Comparison of ENCODE assay signal across 9 cellular contexts in the genomic region with DNA sequence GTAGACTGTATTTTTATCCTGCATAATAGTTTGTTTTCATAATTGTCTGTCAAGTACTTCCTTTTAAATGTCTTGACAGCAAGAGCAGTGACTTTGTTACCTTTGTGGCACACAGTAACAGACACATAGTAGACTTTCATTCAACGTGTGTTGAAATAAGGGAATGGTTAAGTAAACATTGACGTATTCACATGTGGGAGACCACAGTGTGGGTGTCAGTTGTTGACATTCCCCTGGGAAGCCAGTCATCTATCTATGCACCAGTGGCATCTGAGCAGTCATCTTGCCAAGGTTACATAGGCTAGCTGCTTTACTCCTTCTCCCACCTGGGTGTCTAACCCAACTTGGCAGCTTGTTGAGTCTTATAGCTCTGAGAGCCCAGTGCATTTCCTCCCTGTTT. TPM values are rescaled to one million over a fixed set of nuclear protein-coding genes. Genes with fewer than 3 reads are reported as not detected.
DNase-seq lines count a peak whose midpoint lies in the region; ATAC-seq, FAIRE-seq and TF ChIP-seq lines count a peak whose summit lies in the region.
"Had no signal": no experiment of that assay in that cellular context is flagged by ENCODE, and none has a peak within 500 bp of the region (broad histone marks: within the 10 kb centered on the region; RNA-seq: fewer than 3 reads in every experiment).

No MANE protein-coding gene starts in this region.

- ATAC-seq in naive thymus-derived CD8-positive, alpha-beta T cell = no peak

- H3K27ac Mint-ChIP-seq in astrocyte (ENCODE audit: unreplicated experiment) = peak overlapping the region; percentile 100
- H3K27ac Mint-ChIP-seq in naive thymus-derived CD8-positive, alpha-beta T cell = peak overlapping the region; percentile 96 to 100 (median 98)

- no peaks in the 10 kb centered on the region for H3K27me3 Mint-ChIP-seq in astrocyte (ENCODE audit: low read depth, unreplicated experiment)
- H3K27me3 Mint-ChIP-seq in naive thymus-derived CD8-positive, alpha-beta T cell = peaks cover 0 to 2% (median 0%) of the 10 kb centered on the region in 5 donors

- peaks cover 33% of the 10 kb centered on the region for H3K79me2 ChIP-seq in astrocyte (ENCODE audit: insufficient read depth, low read length)

- H3K36me3 ChIP-seq in astrocyte (ENCODE audit: insufficient read depth, low read length) (peaks cover 2% of the 10 kb centered on the region), H7 (replicated peaks; ENCODE audit: control insufficient read depth, insufficient read depth, low read length) (no peaks in the 10 kb centered on the region)

- peak overlapping the region; percentile 96 for H3K4me2 ChIP-seq in astrocyte (ENCODE audit: low read length)

- in situ Hi-C loops in Caki2 (cut with HindIII; ENCODE audit: low pct_unique_long_range_greater_than_20kb, low sequenced_read_pairs) = no loop called here

- peak overlapping the region; percentile 99 for H2AFZ ChIP-seq in astrocyte (ENCODE audit: low read depth, low read length)

- no peak overlapping the region for H3K27ac ChIP-seq in astrocyte (ENCODE audit: low read depth, low read length)

- H3K4me1 Mint-ChIP-seq in astrocyte (ENCODE audit: low read depth, unreplicated experiment) = peaks cover 17% of the 10 kb centered on the region
- H3K4me1 Mint-ChIP-seq in naive thymus-derived CD8-positive, alpha-beta T cell = peaks cover 13 to 39% (median 28%) of the 10 kb centered on the region in 4 donors

- H3K9me3 Mint-ChIP-seq in astrocyte (ENCODE audit: unreplicated experiment) = no peaks in the 10 kb centered on the region
- H3K9me3 Mint-ChIP-seq in naive thymus-derived CD8-positive, alpha-beta T cell = no peaks in the 10 kb centered on the region

- no peak for FAIRE-seq in astrocyte (lab: Jason Lieb, UNC)

- H3K4me1 ChIP-seq in astrocyte (ENCODE audit: insufficient read depth, low read length) = peaks cover 21% of the 10 kb centered on the region

- H3K36me3 Mint-ChIP-seq in astrocyte (ENCODE audit: low read depth, unreplicated experiment) = no peaks in the 10 kb centered on the region
- peaks cover 0 to 6% (median 0%) of the 10 kb centered on the region in 3 donors for H3K36me3 Mint-ChIP-seq in naive thymus-derived CD8-positive, alpha-beta T cell

- TF ChIP-seq CTCF in astrocyte (IDR thresholded peaks at IDR 0.05; ENCODE audit: insufficient read depth, low read depth, low read length) = no peak

- POLR2A ChIA-PET in naive thymus-derived CD8-positive, alpha-beta T cell (lab: Charles Lee) = interaction anchor here (1.7 to 1.8 kb wide), 2 partner anchors 49 to 166 kb away, joined by 10 to 13 read pairs; partner anchors contain the start of genes ABCB10 and CCSAP

- no peak overlapping the region for H3K4me3 ChIP-seq in astrocyte (ENCODE audit: insufficient read depth, low read depth, low read length)
- no peak overlapping the region for H3K4me3 ChIP-seq in H7 (ENCODE audit: insufficient read depth, low read depth, low read length)

- no peaks in the 10 kb centered on the region for H3K27me3 ChIP-seq in astrocyte (ENCODE audit: insufficient read depth, low read length)
- no peaks in the 10 kb centered on the region for H3K27me3 ChIP-seq in H7 (ENCODE audit: control insufficient read depth, insufficient read depth, low read length)

- H3K4me3 Mint-ChIP-seq in astrocyte (ENCODE audit: unreplicated experiment) = peak overlapping the region; percentile 94
- H3K4me3 Mint-ChIP-seq in naive thymus-derived CD8-positive, alpha-beta T cell = peak overlapping the region in 9 of 10 donors; percentile 39 to 95 (median 94)

- peak; percentile 28 for DNase-seq in Caki2 (ENCODE audit: low read depth)
- peak; percentile 52 for DNase-seq in HuH-7 (ENCODE audit: low spot score)
- DNase-seq in astrocyte (ENCODE audit: low read depth) = peak; percentile 61
- DNase-seq in naive thymus-derived CD8-positive, alpha-beta T cell = no peak
- DNase-seq in activated CD4-positive, CD25-positive, alpha-beta regulatory T cell treated with anti-CD3 and anti-CD28 coated beads, Interleukin-2, amount 50 U/mL, for 72 hours = no peak
- no peak for DNase-seq in H7
- DNase-seq in DMS79 (lab: John Stamatoyannopoulos, UW) = no peak
- DNase-seq in HPDE6-E6E7 (ENCODE audit: extremely low spot score) = no peak
- DNase-seq: NCI-H2081 treated with DMSO at 0.1 percent for 48 hours had no signal

- no peak overlapping the region for H3K9ac ChIP-seq in astrocyte (ENCODE audit: low read length)

- no peaks in the 10 kb centered on the region for H3K9me3 ChIP-seq in astrocyte (ENCODE audit: insufficient read depth, low read depth, low read length)

- H4K20me1 ChIP-seq in astrocyte (ENCODE audit: insufficient read depth, low read length) = no peaks in the 10 kb centered on the region

RNA-seq across cellular contexts. Expression of gene NUP133, which starts 1.4 kb away (rescaled TPM):
- total RNA-seq in Caki2 (2014; rRNA removed; shearing (Covaris generic); ENCODE audit: low replicate concordance) = 18.9 and 22.5 TPM in 2 replicates
- 34.4 and 35.1 TPM in 2 replicates for total RNA-seq in astrocyte
- total RNA-seq in naive thymus-derived CD8-positive, alpha-beta T cell = 10 to 100 TPM; 44.0 to 46.2 TPM
- 10 to 100 TPM; 14.5 to 17.7 (median 15.5) TPM for polyA plus RNA-seq in naive thymus-derived CD8-positive, alpha-beta T cell
- total RNA-seq in H7 (2014; rRNA removed; shearing (Covaris generic)) = 72.5 and 78.1 TPM in 2 replicates

RNA-seq across cellular contexts. Expression of gene ABCB10, which starts 48.9 kb away (rescaled TPM):
- total RNA-seq in Caki2 (2014; rRNA removed; shearing (Covaris generic); ENCODE audit: low replicate concordance) = 12.3 and 15.5 TPM in 2 replicates
- 16.4 and 19.7 TPM in 2 replicates for total RNA-seq in astrocyte
- 10 to 100 TPM; 16.3 to 20.5 TPM for total RNA-seq in naive thymus-derived CD8-positive, alpha-beta T cell
- polyA plus RNA-seq in naive thymus-derived CD8-positive, alpha-beta T cell = 10 to 100 TPM in 1 of 3 donors, 1 to 10 TPM in 2; 5.1 to 12.8 (median 8.9) TPM
- total RNA-seq in H7 (2014; rRNA removed; shearing (Covaris generic)) = 18.0 and 19.8 TPM in 2 replicates

Comparison
In these comparisons a context has a peak if more than half of its experiments do, and no peak if none do; other contexts are left out.
1. DNase-seq: peak in Caki2 (single experiment), HuH-7 (single experiment) and astrocyte (single experiment); none in naive thymus-derived CD8-positive, alpha-beta T cell (0 of 10), activated CD4-positive, CD25-positive, alpha-beta regulatory T cell treated with anti-CD3 and anti-CD28 coated beads, Interleukin-2, amount 50 U/mL, for 72 hours (single experiment), H7 (single experiment), DMS79 (single experiment) and HPDE6-E6E7 (single experiment).